Comparison of ENCODE assay signal across 26 cellular contexts in genomic region chr19:1938071-1938470, GRCh38. TPM values are rescaled to one million over a fixed set of nuclear protein-coding genes. Genes with fewer than 3 reads are reported as not detected.
A peak's percentile ranks its signal among the peaks of the same experiment; 100 is the strongest.
DNase-seq lines count a peak whose midpoint lies in the region; ATAC-seq and TF ChIP-seq lines count a peak whose summit lies in the region.
"Had no signal": no experiment of that assay in that cellular context is flagged by ENCODE, and none has a peak within 500 bp of the region (broad histone marks: within the 10 kb centered on the region; RNA-seq: fewer than 3 reads in every experiment).

No MANE protein-coding gene starts in this region.

- TF ChIP-seq CTCF in neural progenitor cell (IDR thresholded peaks at IDR 0.05) (no peak), testis (IDR thresholded peaks at IDR 0.05) (no peak)

- H3K4me2 ChIP-seq in neural progenitor cell = no peak overlapping the region

- peak overlapping the region; percentile 22 for H3K4me3 Mint-ChIP-seq in T-helper 2 cell treated with Interferon-gamma antibody and Interleukin-4, amounts not matched to agents 5 μg/mL and 100 μg/mL, for 36 hours
- peak overlapping the region in 3 of 4 donors; percentile 28 to 68 (median 55) for H3K4me3 Mint-ChIP-seq in IgD-negative memory B cell
- H3K4me3 Mint-ChIP-seq in effector memory CD8-positive, alpha-beta T cell = peak overlapping the region in 1 of 2 donors; percentile 35
- H3K4me3 Mint-ChIP-seq in neural progenitor cell = peak overlapping the region; percentile 58
- H3K4me3 Mint-ChIP-seq: activated CD8-positive, alpha-beta T cell treated with anti-CD3 and anti-CD28 coated beads for 36 hours; activated naive CD8-positive, alpha-beta T cell treated with anti-CD3 and anti-CD28 coated beads, Interleukin-2, amount 50 U/mL, for 24 hours; stimulated activated effector memory CD8-positive, alpha-beta T cell treated with anti-CD3 and anti-CD28 coated beads, Interleukin-12 subunit alpha, Interleukin-12 subunit beta, amount 100 ng/mL, for 72 hours had no signal

- H3K9ac ChIP-seq in neural progenitor cell = no peak overlapping the region

- peaks cover 26% of the 10 kb centered on the region for H3K79me2 ChIP-seq in neural progenitor cell (ENCODE audit: low read depth)

- no peak for DNase-seq in T-helper 2 cell treated with Interferon-gamma antibody and Interleukin-4, amounts not matched to agents 5 μg/mL and 100 μg/mL, for 36 hours (ENCODE audit: low spot score)
- no peak for DNase-seq in T-helper 2 cell
- no peak for DNase-seq in effector memory CD8-positive, alpha-beta T cell
- no peak for DNase-seq in neural progenitor cell (ENCODE audit: low spot score)
- no peak for DNase-seq in erythroblast (lab: John Stamatoyannopoulos, UW)
- no peak for DNase-seq in NCI-H526 (lab: John Stamatoyannopoulos, UW)
- no peak for DNase-seq in testis
- DNase-seq: 8988T; activated CD4-positive, CD25-positive, alpha-beta regulatory T cell treated with anti-CD3 and anti-CD28 coated beads, Interleukin-2, amount 50 U/mL, for 72 hours; activated CD8-positive, alpha-beta T cell treated with anti-CD3 and anti-CD28 coated beads for 36 hours; activated effector memory CD4-positive, alpha-beta T cell treated with Interleukin-2 at 50 U/mL for 16 hours; activated naive CD8-positive, alpha-beta T cell treated with anti-CD3 and anti-CD28 coated beads, Interleukin-2, amount 50 U/mL, for 24 hours; dorsolateral prefrontal cortex; left lung; NCI-H146; NK-92 treated with Interleukin-12 subunit alpha and Interleukin-12 subunit beta, amount 100 ng/mL, for 24 hours; pancreas; PC-3; Right ventricle myocardium superior; stimulated activated CD4-positive, alpha-beta T cell treated with anti-CD3 and anti-CD28 coated beads, Interleukin-12 subunit alpha, Interleukin-12 subunit beta, amount 100 ng/mL, for 4 hours; stimulated activated CD4-positive, alpha-beta T cell treated with anti-CD3 and anti-CD28 coated beads, Interleukin-4, amount 100 ng/mL, for 1 hour; substantia nigra had no signal

- H3K9me3 Mint-ChIP-seq in T-helper 2 cell treated with Interferon-gamma antibody and Interleukin-4, amounts not matched to agents 5 μg/mL and 100 μg/mL, for 36 hours = no peaks in the 10 kb centered on the region
- H3K9me3 Mint-ChIP-seq in IgD-negative memory B cell = peaks cover 0 to 3% (median 0%) of the 10 kb centered on the region in 3 donors
- H3K9me3 Mint-ChIP-seq in effector memory CD8-positive, alpha-beta T cell = no peaks in the 10 kb centered on the region
- peaks cover 7% of the 10 kb centered on the region for H3K9me3 Mint-ChIP-seq in neural progenitor cell
- H3K9me3 Mint-ChIP-seq: stimulated activated effector memory CD8-positive, alpha-beta T cell treated with anti-CD3 and anti-CD28 coated beads, Interleukin-12 subunit alpha, Interleukin-12 subunit beta, amount 100 ng/mL, for 72 hours had no signal

- H4K20me1 ChIP-seq in neural progenitor cell (ENCODE audit: low read depth) = peaks cover 10% of the 10 kb centered on the region

- WGBS in testis, 2 donors = 74 to 79% methylated on average over 7 of the region's 7 CpGs

- TF ChIP-seq POLR2A in erythroblast (IDR thresholded peaks at IDR 0.05; ENCODE audit: low read length) (no peak), testis (IDR thresholded peaks at IDR 0.05) (no peak)

- peaks cover 16% of the 10 kb centered on the region for H3K4me1 Mint-ChIP-seq in T-helper 2 cell treated with Interferon-gamma antibody and Interleukin-4, amounts not matched to agents 5 μg/mL and 100 μg/mL, for 36 hours (ENCODE audit: low read depth)
- peaks cover 24 to 31% (median 28%) of the 10 kb centered on the region in 3 donors for H3K4me1 Mint-ChIP-seq in IgD-negative memory B cell
- H3K4me1 Mint-ChIP-seq in effector memory CD8-positive, alpha-beta T cell (ENCODE audit: low read depth in 2 of 2) = peaks cover 24 to 29% of the 10 kb centered on the region in 2 donors
- peaks cover 17% of the 10 kb centered on the region for H3K4me1 Mint-ChIP-seq in neural progenitor cell

- H3F3A ChIP-seq in neural progenitor cell (ENCODE audit: low read depth) = peaks cover 29% of the 10 kb centered on the region

- H2AFZ ChIP-seq in neural progenitor cell (replicated peaks) = no peak overlapping the region

- H3K27me3 ChIP-seq in neural progenitor cell = no peaks in the 10 kb centered on the region
- no peaks in the 10 kb centered on the region for H3K27me3 ChIP-seq in testis
- H3K27me3 ChIP-seq: dorsolateral prefrontal cortex, left lung, pancreas had no signal

- H3K36me3 ChIP-seq in neural progenitor cell (no peaks in the 10 kb centered on the region), testis (ENCODE audit: low read depth, missing control alignments) (no peaks in the 10 kb centered on the region)
- H3K36me3 ChIP-seq: left lung, pancreas had no signal

- H3K9me3 ChIP-seq in neural progenitor cell (ENCODE audit: low read depth) (no peaks in the 10 kb centered on the region), testis (no peaks in the 10 kb centered on the region)
- H3K9me3 ChIP-seq: left lung, pancreas had no signal

- H3K27ac ChIP-seq in neural progenitor cell (no peak overlapping the region), testis (no peak overlapping the region)
- H3K27ac ChIP-seq: dorsolateral prefrontal cortex, HL-60, left lung, pancreas had no signal

- peaks cover 20% of the 10 kb centered on the region for H3K36me3 Mint-ChIP-seq in T-helper 2 cell treated with Interferon-gamma antibody and Interleukin-4, amounts not matched to agents 5 μg/mL and 100 μg/mL, for 36 hours (ENCODE audit: low read depth)
- H3K36me3 Mint-ChIP-seq in IgD-negative memory B cell (peaks cover 4% of the 10 kb centered on the region), neural progenitor cell (peaks cover 6% of the 10 kb centered on the region)
- peaks cover 42% of the 10 kb centered on the region for H3K36me3 Mint-ChIP-seq in effector memory CD8-positive, alpha-beta T cell (ENCODE audit: insufficient read depth)

- no peak for ATAC-seq in effector memory CD8-positive, alpha-beta T cell (replicated peaks)
- ATAC-seq: activated CD8-positive, alpha-beta T cell treated with anti-CD3 and anti-CD28 coated beads for 36 hours; activated naive CD8-positive, alpha-beta T cell treated with anti-CD3 and anti-CD28 coated beads, Interleukin-2, amount 50 U/mL, for 24 hours; left lung; pancreas; PC-3; sciatic nerve; stimulated activated effector memory CD8-positive, alpha-beta T cell treated with anti-CD3 and anti-CD28 coated beads, Interleukin-12 subunit alpha, Interleukin-12 subunit beta, amount 100 ng/mL, for 72 hours had no signal

- no peak overlapping the region for H3K4me3 ChIP-seq in neural progenitor cell
- H3K4me3 ChIP-seq in testis = no peak overlapping the region
- H3K4me3 ChIP-seq: dorsolateral prefrontal cortex, left lung, pancreas had no signal

- no peaks in the 10 kb centered on the region for H3K27me3 Mint-ChIP-seq in T-helper 2 cell treated with Interferon-gamma antibody and Interleukin-4, amounts not matched to agents 5 μg/mL and 100 μg/mL, for 36 hours (ENCODE audit: low read depth)
- H3K27me3 Mint-ChIP-seq in IgD-negative memory B cell = no peaks in the 10 kb centered on the region
- H3K27me3 Mint-ChIP-seq in effector memory CD8-positive, alpha-beta T cell = no peaks in the 10 kb centered on the region
- peaks cover 6% of the 10 kb centered on the region for H3K27me3 Mint-ChIP-seq in neural progenitor cell (ENCODE audit: insufficient read depth, low read depth)
- H3K27me3 Mint-ChIP-seq: activated CD8-positive, alpha-beta T cell treated with anti-CD3 and anti-CD28 coated beads for 36 hours had no signal

- H3K4me1 ChIP-seq in neural progenitor cell = peaks cover 9% of the 10 kb centered on the region
- H3K4me1 ChIP-seq in testis = peaks cover 17% of the 10 kb centered on the region

- peak overlapping the region; percentile 43 for H3K27ac Mint-ChIP-seq in T-helper 2 cell treated with Interferon-gamma antibody and Interleukin-4, amounts not matched to agents 5 μg/mL and 100 μg/mL, for 36 hours
- H3K27ac Mint-ChIP-seq in IgD-negative memory B cell (peak overlapping the region in 2 of 3 donors; percentile 64 to 83), neural progenitor cell (no peak overlapping the region)
- H3K27ac Mint-ChIP-seq in effector memory CD8-positive, alpha-beta T cell = peak overlapping the region; percentile 33 to 44
- H3K27ac Mint-ChIP-seq: activated CD8-positive, alpha-beta T cell treated with anti-CD3 and anti-CD28 coated beads for 36 hours; activated naive CD8-positive, alpha-beta T cell treated with anti-CD3 and anti-CD28 coated beads, Interleukin-2, amount 50 U/mL, for 24 hours; stimulated activated effector memory CD8-positive, alpha-beta T cell treated with anti-CD3 and anti-CD28 coated beads, Interleukin-12 subunit alpha, Interleukin-12 subunit beta, amount 100 ng/mL, for 72 hours had no signal

- intact Hi-C loops in testis (cut with DNase I; ENCODE audit: low total_unique reads) = no loop called here

RNA-seq across cellular contexts. Expression of gene CSNK1G2, which starts 2.9 kb away (rescaled TPM):
- 28.8 TPM for polyA plus RNA-seq in IgD-negative memory B cell
- 49.6 and 161 TPM in 2 replicates for total RNA-seq in neural progenitor cell (ENCODE audit: low replicate concordance)
- 100 to 1,000 TPM; 159 to 287 TPM for total RNA-seq in testis
- polyA plus RNA-seq in testis (ENCODE audit: insufficient read depth, low read depth, low replicate concordance) = 178 TPM

RNA-seq across cellular contexts. Expression of gene ADAT3, which starts 32.9 kb away (rescaled TPM):
- 7.4 TPM for polyA plus RNA-seq in IgD-negative memory B cell
- total RNA-seq in neural progenitor cell (ENCODE audit: low replicate concordance) = 2.4 and 6.5 TPM in 2 replicates
- 10 to 100 TPM; 10.6 to 16.7 TPM for total RNA-seq in testis
- 1.1 TPM for polyA plus RNA-seq in testis (ENCODE audit: insufficient read depth, low read depth, low replicate concordance)

RNA-seq across cellular contexts. Expression of gene SCAMP4, which starts 32.9 kb away (rescaled TPM):
- polyA plus RNA-seq in IgD-negative memory B cell (43.1 TPM), testis (ENCODE audit: insufficient read depth, low read depth, low replicate concordance) (50.1 TPM)
- total RNA-seq in neural progenitor cell (ENCODE audit: low replicate concordance) (11.5 and 67.6 TPM in 2 replicates), testis (100 to 1,000 TPM in 1 of 2 donors, 10 to 100 TPM in 1; 80.1 to 108 TPM)

RNA-seq across cellular contexts. Expression of gene ABHD17A, which starts 52.8 kb away (rescaled TPM):
- polyA plus RNA-seq in IgD-negative memory B cell = 107 TPM
- total RNA-seq in neural progenitor cell (ENCODE audit: low replicate concordance) = 20.2 and 87.0 TPM in 2 replicates
- 100 to 1,000 TPM; 127 to 140 TPM for total RNA-seq in testis
- 51.1 TPM for polyA plus RNA-seq in testis (ENCODE audit: insufficient read depth, low read depth, low replicate concordance)
